In the genomic region with DNA sequence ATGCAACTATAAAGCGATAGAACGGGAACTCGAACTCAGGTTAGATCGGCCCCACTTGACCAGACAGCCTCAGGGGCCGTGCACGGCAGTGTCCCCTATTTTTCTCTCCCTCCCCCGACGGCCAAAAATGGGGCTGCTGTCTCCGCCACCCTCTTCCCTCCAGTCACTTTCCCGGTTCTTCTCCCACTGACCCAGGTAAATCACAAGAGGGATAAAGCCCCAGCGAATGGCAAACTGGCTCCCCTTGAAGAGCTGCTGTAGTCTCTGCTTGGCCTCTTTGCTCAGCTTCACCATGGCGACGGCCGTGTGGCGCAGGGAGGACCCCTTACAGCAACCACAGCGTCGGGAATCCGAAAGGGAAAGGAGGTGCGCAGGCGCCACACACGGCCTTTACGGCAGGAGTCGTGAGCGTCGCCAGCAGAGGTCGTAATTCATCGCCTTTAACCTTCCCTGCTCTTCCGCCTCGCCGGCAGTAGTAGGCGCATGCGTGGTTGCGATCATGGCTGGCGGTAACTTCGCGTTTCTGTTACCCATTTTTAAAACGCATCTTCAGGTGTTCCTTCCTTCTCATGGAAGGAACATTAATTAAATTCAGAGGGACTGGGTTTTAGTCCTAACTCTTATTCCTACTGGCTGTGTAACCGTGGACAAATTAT, we compare ENCODE assay signal across 1 cellular context.
TF ChIP-seq lines count a peak whose summit lies in the region.

TSS of gene TOMM7 (minus strand) at position 364 of the 656 bp plus-strand sequence. CDS start at position 294, 70 bp downstream.

TF ChIP-seq in HepG2, 621 proteins besides CTCF, POLR2A, EP300 and RAD21 (continued from another document and continues in another):
- TF ChIP-seq FOXK1 (CRISPR knock-in tag; IDR thresholded peaks at IDR 0.05; ENCODE audit: borderline replicate concordance, low read depth) (peak; percentile 93; the same call in 1 of the 2 replicates), ZNF691 (CRISPR knock-in tag; IDR thresholded peaks at IDR 0.05; ENCODE audit: borderline replicate concordance, low read depth) (no peak), REST (IDR thresholded peaks at IDR 0.05; ENCODE audit: borderline replicate concordance in 1 of 2, low read depth in 1 of 2, low read length in 2 of 2) (peak in 1 of 2 experiments; percentile 68; a peak in 1 of 4 replicates), PRMT3 (CRISPR knock-in tag; IDR thresholded peaks at IDR 0.05; ENCODE audit: borderline replicate concordance, low read depth) (no peak), ZNF17 (CRISPR knock-in tag; IDR thresholded peaks at IDR 0.05) (no peak), ZNF616 (CRISPR knock-in tag; IDR thresholded peaks at IDR 0.05; ENCODE audit: low read depth) (no peak), ZFAT (CRISPR knock-in tag; conservative IDR thresholded peaks at IDR 0.05) (no peak), ZBTB42 (CRISPR knock-in tag; IDR thresholded peaks at IDR 0.05) (no peak), NCOR1 (IDR thresholded peaks at IDR 0.05; ENCODE audit: borderline replicate concordance, low read length) (no peak), ZNF883 (CRISPR knock-in tag; IDR thresholded peaks at IDR 0.05; ENCODE audit: not compliant biosample characterization) (no peak), ZNF619 (CRISPR knock-in tag; IDR thresholded peaks at IDR 0.05) (no peak), ETV6 (CRISPR knock-in tag; conservative IDR thresholded peaks at IDR 0.05) (no peak; the same call in 1 of the 2 replicates), XRCC5 (optimal IDR thresholded peaks at IDR 0.05; ENCODE audit: low read length) (peak; percentile 40), ZNF800 (CRISPR knock-in tag; IDR thresholded peaks at IDR 0.05) (peak; percentile 72; the same call in 1 of the 2 replicates), PAF1 (CRISPR knock-in tag; IDR thresholded peaks at IDR 0.05) (no peak), ZSCAN9 (CRISPR knock-in tag; IDR thresholded peaks at IDR 0.05; ENCODE audit: borderline replicate concordance) (no peak), ZFP36 (IDR thresholded peaks at IDR 0.05; ENCODE audit: borderline replicate concordance, low read depth, low read length, partially characterized antibody) (no peak), NCOA2 (CRISPR knock-in tag; IDR thresholded peaks at IDR 0.05) (peak; percentile 24; the same call in 1 of the 2 replicates), GPN1 (CRISPR knock-in tag; IDR thresholded peaks at IDR 0.05; ENCODE audit: borderline replicate concordance) (no peak), ZBTB7A (CRISPR knock-in tag; IDR thresholded peaks at IDR 0.05) (no peak), ZNF562 (CRISPR knock-in tag; IDR thresholded peaks at IDR 0.05; ENCODE audit: borderline replicate concordance) (no peak), ZNF639 (CRISPR knock-in tag; conservative IDR thresholded peaks at IDR 0.05) (no peak), RAD51 (IDR thresholded peaks at IDR 0.05; ENCODE audit: borderline replicate concordance) (no peak), HOXA3 (CRISPR knock-in tag; IDR thresholded peaks at IDR 0.05) (peak; percentile 89), ZNF510 (CRISPR knock-in tag; IDR thresholded peaks at IDR 0.05; ENCODE audit: low read depth) (peak; percentile 88; the same call in 1 of the 2 replicates), ZNF558 (CRISPR knock-in tag; IDR thresholded peaks at IDR 0.05; ENCODE audit: borderline replicate concordance) (no peak), ZNF703 (CRISPR knock-in tag; IDR thresholded peaks at IDR 0.05; ENCODE audit: borderline replicate concordance) (no peak), ZNF597 (CRISPR knock-in tag; IDR thresholded peaks at IDR 0.05) (no peak), TAF1 (CRISPR knock-in tag; IDR thresholded peaks at IDR 0.05) (peak; percentile 98)
- TF ChIP-seq, protein P1, sequence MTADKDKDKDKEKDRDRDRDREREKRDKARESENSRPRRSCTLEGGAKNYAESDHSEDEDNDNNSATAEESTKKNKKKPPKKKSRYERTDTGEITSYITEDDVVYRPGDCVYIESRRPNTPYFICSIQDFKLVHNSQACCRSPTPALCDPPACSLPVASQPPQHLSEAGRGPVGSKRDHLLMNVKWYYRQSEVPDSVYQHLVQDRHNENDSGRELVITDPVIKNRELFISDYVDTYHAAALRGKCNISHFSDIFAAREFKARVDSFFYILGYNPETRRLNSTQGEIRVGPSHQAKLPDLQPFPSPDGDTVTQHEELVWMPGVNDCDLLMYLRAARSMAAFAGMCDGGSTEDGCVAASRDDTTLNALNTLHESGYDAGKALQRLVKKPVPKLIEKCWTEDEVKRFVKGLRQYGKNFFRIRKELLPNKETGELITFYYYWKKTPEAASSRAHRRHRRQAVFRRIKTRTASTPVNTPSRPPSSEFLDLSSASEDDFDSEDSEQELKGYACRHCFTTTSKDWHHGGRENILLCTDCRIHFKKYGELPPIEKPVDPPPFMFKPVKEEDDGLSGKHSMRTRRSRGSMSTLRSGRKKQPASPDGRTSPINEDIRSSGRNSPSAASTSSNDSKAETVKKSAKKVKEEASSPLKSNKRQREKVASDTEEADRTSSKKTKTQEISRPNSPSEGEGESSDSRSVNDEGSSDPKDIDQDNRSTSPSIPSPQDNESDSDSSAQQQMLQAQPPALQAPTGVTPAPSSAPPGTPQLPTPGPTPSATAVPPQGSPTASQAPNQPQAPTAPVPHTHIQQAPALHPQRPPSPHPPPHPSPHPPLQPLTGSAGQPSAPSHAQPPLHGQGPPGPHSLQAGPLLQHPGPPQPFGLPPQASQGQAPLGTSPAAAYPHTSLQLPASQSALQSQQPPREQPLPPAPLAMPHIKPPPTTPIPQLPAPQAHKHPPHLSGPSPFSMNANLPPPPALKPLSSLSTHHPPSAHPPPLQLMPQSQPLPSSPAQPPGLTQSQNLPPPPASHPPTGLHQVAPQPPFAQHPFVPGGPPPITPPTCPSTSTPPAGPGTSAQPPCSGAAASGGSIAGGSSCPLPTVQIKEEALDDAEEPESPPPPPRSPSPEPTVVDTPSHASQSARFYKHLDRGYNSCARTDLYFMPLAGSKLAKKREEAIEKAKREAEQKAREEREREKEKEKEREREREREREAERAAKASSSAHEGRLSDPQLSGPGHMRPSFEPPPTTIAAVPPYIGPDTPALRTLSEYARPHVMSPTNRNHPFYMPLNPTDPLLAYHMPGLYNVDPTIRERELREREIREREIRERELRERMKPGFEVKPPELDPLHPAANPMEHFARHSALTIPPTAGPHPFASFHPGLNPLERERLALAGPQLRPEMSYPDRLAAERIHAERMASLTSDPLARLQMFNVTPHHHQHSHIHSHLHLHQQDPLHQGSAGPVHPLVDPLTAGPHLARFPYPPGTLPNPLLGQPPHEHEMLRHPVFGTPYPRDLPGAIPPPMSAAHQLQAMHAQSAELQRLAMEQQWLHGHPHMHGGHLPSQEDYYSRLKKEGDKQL (CRISPR knock-in tag; IDR thresholded peaks at IDR 0.05; ENCODE audit: low read depth): no peak
- TF ChIP-seq, protein P2, sequence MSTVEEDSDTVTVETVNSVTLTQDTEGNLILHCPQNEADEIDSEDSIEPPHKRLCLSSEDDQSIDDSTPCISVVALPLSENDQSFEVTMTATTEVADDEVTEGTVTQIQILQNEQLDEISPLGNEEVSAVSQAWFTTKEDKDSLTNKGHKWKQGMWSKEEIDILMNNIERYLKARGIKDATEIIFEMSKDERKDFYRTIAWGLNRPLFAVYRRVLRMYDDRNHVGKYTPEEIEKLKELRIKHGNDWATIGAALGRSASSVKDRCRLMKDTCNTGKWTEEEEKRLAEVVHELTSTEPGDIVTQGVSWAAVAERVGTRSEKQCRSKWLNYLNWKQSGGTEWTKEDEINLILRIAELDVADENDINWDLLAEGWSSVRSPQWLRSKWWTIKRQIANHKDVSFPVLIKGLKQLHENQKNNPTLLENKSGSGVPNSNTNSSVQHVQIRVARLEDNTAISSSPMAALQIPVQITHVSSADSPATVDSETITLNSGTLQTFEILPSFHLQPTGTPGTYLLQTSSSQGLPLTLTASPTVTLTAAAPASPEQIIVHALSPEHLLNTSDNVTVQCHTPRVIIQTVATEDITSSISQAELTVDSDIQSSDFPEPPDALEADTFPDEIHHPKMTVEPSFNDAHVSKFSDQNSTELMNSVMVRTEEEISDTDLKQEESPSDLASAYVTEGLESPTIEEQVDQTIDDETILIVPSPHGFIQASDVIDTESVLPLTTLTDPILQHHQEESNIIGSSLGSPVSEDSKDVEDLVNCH (CRISPR knock-in tag; IDR thresholded peaks at IDR 0.05): 0 out of 2 replicates have a peak, but pooled peaks have one; percentile 49
- TF ChIP-seq, protein P3, sequence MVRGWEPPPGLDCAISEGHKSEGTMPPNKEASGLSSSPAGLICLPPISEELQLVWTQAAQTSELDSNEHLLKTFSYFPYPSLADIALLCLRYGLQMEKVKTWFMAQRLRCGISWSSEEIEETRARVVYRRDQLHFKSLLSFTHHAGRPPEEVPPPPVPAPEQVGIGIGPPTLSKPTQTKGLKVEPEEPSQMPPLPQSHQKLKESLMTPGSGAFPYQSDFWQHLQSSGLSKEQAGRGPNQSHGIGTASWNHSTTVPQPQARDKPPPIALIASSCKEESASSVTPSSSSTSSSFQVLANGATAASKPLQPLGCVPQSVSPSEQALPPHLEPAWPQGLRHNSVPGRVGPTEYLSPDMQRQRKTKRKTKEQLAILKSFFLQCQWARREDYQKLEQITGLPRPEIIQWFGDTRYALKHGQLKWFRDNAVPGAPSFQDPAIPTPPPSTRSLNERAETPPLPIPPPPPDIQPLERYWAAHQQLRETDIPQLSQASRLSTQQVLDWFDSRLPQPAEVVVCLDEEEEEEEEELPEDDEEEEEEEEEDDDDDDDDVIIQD (CRISPR knock-in tag; IDR thresholded peaks at IDR 0.05; ENCODE audit: low read depth): peak; percentile 80; the same call in 1 of the 2 replicates
